ENCODE assay signal across 8 cellular contexts in the genomic region with DNA sequence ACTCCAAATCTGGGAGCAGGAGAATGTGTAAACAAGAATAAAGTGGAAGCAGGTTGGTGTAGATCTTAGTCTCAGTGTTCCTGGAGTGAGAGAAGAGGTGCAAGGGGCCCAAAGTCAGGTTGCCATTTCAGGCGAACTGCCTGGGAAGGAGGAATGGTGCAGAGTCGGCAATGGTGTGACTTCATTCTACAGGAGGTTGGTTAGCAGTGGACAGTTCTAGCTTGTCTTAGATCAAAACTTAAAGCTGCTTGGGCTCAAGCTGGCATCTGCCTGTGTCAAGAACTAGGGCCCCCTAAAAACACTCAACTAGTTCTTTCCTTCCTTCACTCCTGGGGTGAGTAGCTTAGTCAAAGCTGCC. TPM values are rescaled to one million over a fixed set of nuclear protein-coding genes. Genes with fewer than 3 reads are reported as not detected.
DNase-seq lines count a peak whose midpoint lies in the region; ATAC-seq and TF ChIP-seq lines count a peak whose summit lies in the region.

No MANE protein-coding gene starts in this region.

- TF ChIP-seq POLR2A in adrenal gland (IDR thresholded peaks at IDR 0.05) (no peak), transverse colon (IDR thresholded peaks at IDR 0.05) (no peak)

- H3K9me3 ChIP-seq in adrenal gland (replicated peaks in 1 of 3) = no peaks in the 10 kb centered on the region
- no peaks in the 10 kb centered on the region for H3K9me3 ChIP-seq in transverse colon

- peak overlapping the region; percentile 86 for H3K4me3 Mint-ChIP-seq in activated T-cell treated with anti-CD3 and anti-CD28 coated beads, Interleukin-2, amount 50 U/mL, for 4 hours
- peak overlapping the region; percentile 82 for H3K4me3 Mint-ChIP-seq in memory B cell

- DNase-seq in activated T-cell treated with anti-CD3 and anti-CD28 coated beads, Interleukin-2, amount 50 U/mL, for 4 hours = no peak
- no peak for DNase-seq in activated T-cell treated with anti-CD3 and anti-CD28 coated beads, Interleukin-2, amount 50 U/mL, for 1 hour
- DNase-seq in adrenal gland (no peak), memory B cell (ENCODE audit: low spot score in 2 of 2) (no peak), transverse colon (no peak), NCI-H748 (lab: John Stamatoyannopoulos, UW; ENCODE audit: unreplicated experiment) (no peak)
- no peak for DNase-seq in NK-92 treated with Interleukin-12 subunit alpha and Interleukin-12 subunit beta, amount 100 ng/mL, for 24 hours (lab: John Stamatoyannopoulos, UW)

- peaks cover 30% of the 10 kb centered on the region for H3K36me3 Mint-ChIP-seq in activated T-cell treated with anti-CD3 and anti-CD28 coated beads, Interleukin-2, amount 50 U/mL, for 4 hours (ENCODE audit: insufficient read depth)
- H3K36me3 Mint-ChIP-seq in memory B cell = peaks cover 22% of the 10 kb centered on the region

- intact Hi-C loops in adrenal gland (cut with DNase I) = loop anchor here (10.0 kb wide), 1 partner anchor 46 kb away; no protein-coding TSS in a partner anchor
- intact Hi-C loops in transverse colon (cut with DNase I; ENCODE audit: low total_unique reads) = loop anchor here (10.0 kb wide), 1 partner anchor 1614 kb away; no protein-coding TSS in a partner anchor

- H3K27ac ChIP-seq in adrenal gland = peak overlapping the region in 4 of 5 donors; percentile 56 to 90 (median 74)
- peak overlapping the region; percentile 94 to 97 (median 94) for H3K27ac ChIP-seq in transverse colon

- no peaks in the 10 kb centered on the region for H3K27me3 Mint-ChIP-seq in activated T-cell treated with anti-CD3 and anti-CD28 coated beads, Interleukin-2, amount 50 U/mL, for 4 hours (ENCODE audit: low read depth)
- no peaks in the 10 kb centered on the region for H3K27me3 Mint-ChIP-seq in memory B cell

- H3K36me3 ChIP-seq in adrenal gland (replicated peaks in 1 of 2) (peaks cover 0 to 17% of the 10 kb centered on the region in 2 donors), transverse colon (no peaks in the 10 kb centered on the region)

- peaks cover 77% of the 10 kb centered on the region for H3K4me1 Mint-ChIP-seq in activated T-cell treated with anti-CD3 and anti-CD28 coated beads, Interleukin-2, amount 50 U/mL, for 4 hours (ENCODE audit: low read depth)
- H3K4me1 Mint-ChIP-seq in memory B cell = peaks cover 59% of the 10 kb centered on the region

- peak overlapping the region; percentile 85 for H3K27ac Mint-ChIP-seq in memory B cell

- H3K4me3 ChIP-seq in adrenal gland (no peak overlapping the region), transverse colon (peak overlapping the region in 1 of 4 donors; percentile 31)

- in situ Hi-C loops in transverse colon (cut with MboI; ENCODE audit: low pct_ligation_motif_present in 1 of 4, low pct_unique_long_range_greater_than_20kb in 1 of 4, low sequenced_read_pairs in 3 of 4) = no loop called here

- H3K27me3 ChIP-seq in adrenal gland (no peaks in the 10 kb centered on the region), transverse colon (no peaks in the 10 kb centered on the region)

- H3K9me3 Mint-ChIP-seq in activated T-cell treated with anti-CD3 and anti-CD28 coated beads, Interleukin-2, amount 50 U/mL, for 4 hours = no peaks in the 10 kb centered on the region
- no peaks in the 10 kb centered on the region for H3K9me3 Mint-ChIP-seq in memory B cell

- WGBS in adrenal gland, 4 donors = 71 to 84% (median 78%) methylated on average over 2 of the region's 2 CpGs
- WGBS in transverse colon (ENCODE audit: low coverage in 1 of 2), 2 donors = 30 to 59% methylated on average over 2 of the region's 2 CpGs

- no peak for ATAC-seq in activated T-cell treated with anti-CD3 and anti-CD28 coated beads, Interleukin-2, amount 50 U/mL, for 4 hours
- no peak for ATAC-seq in memory B cell (ENCODE audit: low read depth)
- no peak for ATAC-seq in HG03139 (IDR thresholded peaks at IDR 0.05; ENCODE audit: unreplicated experiment)

- TF ChIP-seq EP300 in transverse colon (IDR thresholded peaks at IDR 0.05; ENCODE audit: low read depth) = no peak

- H3K4me1 ChIP-seq in adrenal gland (replicated peaks in 1 of 2) (peaks cover 37 to 52% of the 10 kb centered on the region in 2 donors), transverse colon (peaks cover 47 to 79% (median 75%) of the 10 kb centered on the region in 4 donors)

- TF ChIP-seq CTCF in adrenal gland (IDR thresholded peaks at IDR 0.05) (no peak), transverse colon (IDR thresholded peaks at IDR 0.05) (no peak)

RNA-seq across cellular contexts. Expression of gene STK16, which starts 3.5 kb away (rescaled TPM):
- total RNA-seq in activated T-cell treated with anti-CD3 and anti-CD28 coated beads, Interleukin-2, amount 50 U/mL, for 4 hours = 10 to 100 TPM; 19.1 to 21.3 (median 21.0) TPM
- 10 to 100 TPM; 19.2 to 55.8 (median 30.1) TPM for total RNA-seq in adrenal gland
- polyA plus RNA-seq in adrenal gland = 10 to 100 TPM; 24.7 to 27.1 (median 26.8) TPM
- total RNA-seq in transverse colon = 10 to 100 TPM; 18.7 to 44.8 (median 28.2) TPM

RNA-seq across cellular contexts. Expression of gene GLB1L, which starts 3.6 kb away (rescaled TPM):
- total RNA-seq in activated T-cell treated with anti-CD3 and anti-CD28 coated beads, Interleukin-2, amount 50 U/mL, for 4 hours = 1 to 10 TPM; 2.3 to 3.2 (median 3.0) TPM
- 10 to 100 TPM in 6 of 8 donors, 1 to 10 TPM in 2; 6.3 to 25.0 (median 14.5) TPM for total RNA-seq in adrenal gland
- 10 to 100 TPM; 12.6 to 18.1 (median 14.9) TPM for polyA plus RNA-seq in adrenal gland
- total RNA-seq in transverse colon = 1 to 10 TPM in 3 of 4 donors, under 1 TPM in 1; 0.40 to 9.1 (median 3.8) TPM

RNA-seq across cellular contexts. Expression of gene TUBA4B, which starts 4.2 kb away (rescaled TPM):
- total RNA-seq in activated T-cell treated with anti-CD3 and anti-CD28 coated beads, Interleukin-2, amount 50 U/mL, for 4 hours = not detected
- total RNA-seq in adrenal gland (under 1 TPM in 1 of 8 donors, not detected in 7; 0.14 TPM), transverse colon (not detected)
- polyA plus RNA-seq in adrenal gland = under 1 TPM in 1 of 3 donors, not detected in 2; 0.07 TPM

RNA-seq across cellular contexts. Expression of gene TUBA4A, which starts 4.9 kb away (rescaled TPM):
- 100 to 1,000 TPM; 167 to 201 (median 190) TPM for total RNA-seq in activated T-cell treated with anti-CD3 and anti-CD28 coated beads, Interleukin-2, amount 50 U/mL, for 4 hours
- total RNA-seq in adrenal gland = 100 to 1,000 TPM in 1 of 8 donors, 10 to 100 TPM in 7; 16.6 to 207 (median 25.9) TPM
- 100 to 1,000 TPM in 1 of 3 donors, 10 to 100 TPM in 2; 13.4 to 741 (median 39.6) TPM for polyA plus RNA-seq in adrenal gland
- total RNA-seq in transverse colon = 100 to 1,000 TPM in 1 of 4 donors, 10 to 100 TPM in 3; 39.2 to 101 (median 70.8) TPM

RNA-seq across cellular contexts. Expression of gene ANKZF1, which starts 19.2 kb away (rescaled TPM):
- 10 to 100 TPM; 40.8 to 52.1 (median 45.5) TPM for total RNA-seq in activated T-cell treated with anti-CD3 and anti-CD28 coated beads, Interleukin-2, amount 50 U/mL, for 4 hours
- 10 to 100 TPM; 11.5 to 60.1 (median 37.6) TPM for total RNA-seq in adrenal gland
- polyA plus RNA-seq in adrenal gland = 10 to 100 TPM; 15.0 to 93.1 (median 50.4) TPM
- total RNA-seq in transverse colon = 100 to 1,000 TPM in 2 of 4 donors, 10 to 100 TPM in 2; 64.3 to 318 (median 114) TPM
